Comparison of ENCODE assay signal across 8 cellular contexts in genomic region chr10:10911471-10911921, GRCh38.
A peak's percentile ranks its signal among the peaks of the same experiment; 100 is the strongest.
DNase-seq lines count a peak whose midpoint lies in the region; ATAC-seq and TF ChIP-seq lines count a peak whose summit lies in the region.

No MANE protein-coding gene starts in this region.

- no peaks in the 10 kb centered on the region for H3K27me3 ChIP-seq in sigmoid colon

- no peaks in the 10 kb centered on the region for H3K4me1 Mint-ChIP-seq in natural killer cell

- 68 to 85% methylated on average over 17 of the region's 17 CpGs for WGBS in sigmoid colon, 2 donors

- no peaks in the 10 kb centered on the region for H3K9me3 Mint-ChIP-seq in natural killer cell

- no peak overlapping the region for H3K4me3 Mint-ChIP-seq in natural killer cell

- no peak for TF ChIP-seq EP300 in sigmoid colon (IDR thresholded peaks at IDR 0.05)

- H3K36me3 Mint-ChIP-seq in natural killer cell: no peaks in the 10 kb centered on the region

- peak overlapping the region; percentile 73 to 86 (median 84) for H3K27ac ChIP-seq in sigmoid colon

- H3K36me3 ChIP-seq in sigmoid colon: no peaks in the 10 kb centered on the region

- no peak overlapping the region for H3K27ac Mint-ChIP-seq in natural killer cell

- TF ChIP-seq POLR2A in sigmoid colon (IDR thresholded peaks at IDR 0.05): no peak

- H3K27me3 Mint-ChIP-seq in natural killer cell (ENCODE audit: low read depth in 2 of 2): peaks cover 3 to 7% of the 10 kb centered on the region in 2 donors

- H3K4me1 ChIP-seq in sigmoid colon: peaks cover 0 to 46% (median 32%) of the 10 kb centered on the region in 4 donors

- in situ Hi-C loops in astrocyte of the cerebellum (cut with HindIII; ENCODE audit: low sequenced_read_pairs): no loop called here

- peak overlapping the region; percentile 3 for H3K4me3 ChIP-seq in astrocyte of the cerebellum (ENCODE audit: low read depth, low read length)
- H3K4me3 ChIP-seq in sigmoid colon: peak overlapping the region; percentile 25 to 42 (median 36)

- DNase-seq in GM04503 (ENCODE audit: low read depth) (peak; percentile 37), astrocyte of the cerebellum (ENCODE audit: low read depth) (peak; percentile 86), iPS DF 19.7 (ENCODE audit: low read depth, low spot score) (peak; percentile 35), sigmoid colon (peak; percentile 93), NCI-H1694 treated with DMSO at 0.1 percent for 48 hours (lab: John Stamatoyannopoulos, UW) (no peak), natural killer cell (no peak)

- intact Hi-C loops in sigmoid colon (cut with DNase I) (loop anchor here (5.0 kb wide), 3 partner anchors 39 to 114 kb away; partner anchors contain the start of gene CELF2), natural killer cell (cut with micrococcal nuclease) (no loop called here)

- no peak for ATAC-seq in HG03135 (IDR thresholded peaks at IDR 0.05; ENCODE audit: unreplicated experiment)
- no peak for ATAC-seq in GM19452 (IDR thresholded peaks at IDR 0.05; ENCODE audit: unreplicated experiment)
- no peak for ATAC-seq in natural killer cell

- no peak for TF ChIP-seq CTCF in astrocyte of the cerebellum (IDR thresholded peaks at IDR 0.05; ENCODE audit: low read depth, low read length, missing control alignments)
- no peak for TF ChIP-seq CTCF in sigmoid colon (IDR thresholded peaks at IDR 0.05)
- no peak for TF ChIP-seq CTCF in natural killer cell (IDR thresholded peaks at IDR 0.05)

- no peaks in the 10 kb centered on the region for H3K9me3 ChIP-seq in sigmoid colon

Comparison
In these comparisons a context has a peak if more than half of its experiments do, and no peak if none do; other contexts are left out.
1. DNase-seq: peak in GM04503 (single experiment), astrocyte of the cerebellum (single experiment), iPS DF 19.7 (single experiment) and sigmoid colon (single experiment); none in NCI-H1694 treated with DMSO at 0.1 percent for 48 hours (single experiment) and natural killer cell (single experiment).